In the genomic region with DNA sequence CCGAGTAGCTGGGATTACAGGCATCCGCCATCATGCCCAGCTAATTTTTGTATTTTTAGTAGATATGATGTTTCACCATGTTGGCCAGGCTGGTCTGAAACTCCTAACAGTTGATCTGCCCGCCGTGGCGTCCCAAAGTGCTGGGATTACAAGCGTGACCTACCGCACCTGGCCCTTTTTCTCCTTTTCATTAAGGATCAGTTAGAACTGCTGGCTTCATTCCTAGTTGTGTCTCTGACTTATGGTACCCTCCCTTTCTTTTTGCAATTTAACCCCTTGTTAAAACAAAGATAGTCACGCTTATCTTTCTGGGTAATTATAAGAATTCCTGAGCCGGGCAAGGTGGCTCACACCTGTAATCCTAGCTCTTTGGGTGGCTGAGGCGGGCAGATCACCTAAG, we compare ENCODE assay signal across 2 cellular contexts.
TF ChIP-seq lines count a peak whose summit lies in the region.

No MANE protein-coding gene starts in this region.

TF ChIP-seq in GM23338, 12 proteins besides CTCF, POLR2A, EP300 and RAD21:
- TF ChIP-seq, protein P1, sequence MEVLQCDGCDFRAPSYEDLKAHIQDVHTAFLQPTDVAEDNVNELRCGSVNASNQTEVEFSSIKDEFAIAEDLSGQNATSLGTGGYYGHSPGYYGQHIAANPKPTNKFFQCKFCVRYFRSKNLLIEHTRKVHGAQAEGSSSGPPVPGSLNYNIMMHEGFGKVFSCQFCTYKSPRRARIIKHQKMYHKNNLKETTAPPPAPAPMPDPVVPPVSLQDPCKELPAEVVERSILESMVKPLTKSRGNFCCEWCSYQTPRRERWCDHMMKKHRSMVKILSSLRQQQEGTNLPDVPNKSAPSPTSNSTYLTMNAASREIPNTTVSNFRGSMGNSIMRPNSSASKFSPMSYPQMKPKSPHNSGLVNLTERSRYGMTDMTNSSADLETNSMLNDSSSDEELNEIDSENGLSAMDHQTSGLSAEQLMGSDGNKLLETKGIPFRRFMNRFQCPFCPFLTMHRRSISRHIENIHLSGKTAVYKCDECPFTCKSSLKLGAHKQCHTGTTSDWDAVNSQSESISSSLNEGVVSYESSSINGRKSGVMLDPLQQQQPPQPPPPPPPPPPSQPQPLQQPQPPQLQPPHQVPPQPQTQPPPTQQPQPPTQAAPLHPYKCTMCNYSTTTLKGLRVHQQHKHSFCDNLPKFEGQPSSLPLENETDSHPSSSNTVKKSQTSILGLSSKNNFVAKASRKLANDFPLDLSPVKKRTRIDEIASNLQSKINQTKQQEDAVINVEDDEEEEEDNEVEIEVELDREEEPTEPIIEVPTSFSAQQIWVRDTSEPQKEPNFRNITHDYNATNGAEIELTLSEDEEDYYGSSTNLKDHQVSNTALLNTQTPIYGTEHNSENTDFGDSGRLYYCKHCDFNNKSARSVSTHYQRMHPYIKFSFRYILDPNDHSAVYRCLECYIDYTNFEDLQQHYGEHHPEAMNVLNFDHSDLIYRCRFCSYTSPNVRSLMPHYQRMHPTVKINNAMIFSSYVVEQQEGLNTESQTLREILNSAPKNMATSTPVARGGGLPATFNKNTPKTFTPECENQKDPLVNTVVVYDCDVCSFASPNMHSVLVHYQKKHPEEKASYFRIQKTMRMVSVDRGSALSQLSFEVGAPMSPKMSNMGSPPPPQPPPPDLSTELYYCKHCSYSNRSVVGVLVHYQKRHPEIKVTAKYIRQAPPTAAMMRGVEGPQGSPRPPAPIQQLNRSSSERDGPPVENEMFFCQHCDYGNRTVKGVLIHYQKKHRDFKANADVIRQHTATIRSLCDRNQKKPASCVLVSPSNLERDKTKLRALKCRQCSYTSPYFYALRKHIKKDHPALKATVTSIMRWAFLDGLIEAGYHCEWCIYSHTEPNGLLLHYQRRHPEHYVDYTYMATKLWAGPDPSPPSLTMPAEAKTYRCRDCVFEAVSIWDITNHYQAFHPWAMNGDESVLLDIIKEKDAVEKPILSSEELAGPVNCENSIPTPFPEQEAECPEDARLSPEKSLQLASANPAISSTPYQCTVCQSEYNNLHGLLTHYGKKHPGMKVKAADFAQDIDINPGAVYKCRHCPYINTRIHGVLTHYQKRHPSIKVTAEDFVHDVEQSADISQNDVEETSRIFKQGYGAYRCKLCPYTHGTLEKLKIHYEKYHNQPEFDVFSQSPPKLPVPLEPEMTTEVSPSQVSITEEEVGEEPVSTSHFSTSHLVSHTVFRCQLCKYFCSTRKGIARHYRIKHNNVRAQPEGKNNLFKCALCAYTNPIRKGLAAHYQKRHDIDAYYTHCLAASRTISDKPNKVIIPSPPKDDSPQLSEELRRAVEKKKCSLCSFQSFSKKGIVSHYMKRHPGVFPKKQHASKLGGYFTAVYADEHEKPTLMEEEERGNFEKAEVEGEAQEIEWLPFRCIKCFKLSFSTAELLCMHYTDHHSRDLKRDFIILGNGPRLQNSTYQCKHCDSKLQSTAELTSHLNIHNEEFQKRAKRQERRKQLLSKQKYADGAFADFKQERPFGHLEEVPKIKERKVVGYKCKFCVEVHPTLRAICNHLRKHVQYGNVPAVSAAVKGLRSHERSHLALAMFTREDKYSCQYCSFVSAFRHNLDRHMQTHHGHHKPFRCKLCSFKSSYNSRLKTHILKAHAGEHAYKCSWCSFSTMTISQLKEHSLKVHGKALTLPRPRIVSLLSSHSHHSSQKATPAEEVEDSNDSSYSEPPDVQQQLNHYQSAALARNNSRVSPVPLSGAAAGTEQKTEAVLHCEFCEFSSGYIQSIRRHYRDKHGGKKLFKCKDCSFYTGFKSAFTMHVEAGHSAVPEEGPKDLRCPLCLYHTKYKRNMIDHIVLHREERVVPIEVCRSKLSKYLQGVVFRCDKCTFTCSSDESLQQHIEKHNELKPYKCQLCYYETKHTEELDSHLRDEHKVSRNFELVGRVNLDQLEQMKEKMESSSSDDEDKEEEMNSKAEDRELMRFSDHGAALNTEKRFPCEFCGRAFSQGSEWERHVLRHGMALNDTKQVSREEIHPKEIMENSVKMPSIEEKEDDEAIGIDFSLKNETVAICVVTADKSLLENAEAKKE (CRISPR knock-in tag; IDR thresholded peaks at IDR 0.05): no peak
- no peak for TF ChIP-seq CREB1 (CRISPR knock-in tag; IDR thresholded peaks at IDR 0.05; ENCODE audit: low read depth)
- no peak for TF ChIP-seq STAT1 (IDR thresholded peaks at IDR 0.05; ENCODE audit: unreplicated experiment)
- no peak for TF ChIP-seq REST (IDR thresholded peaks at IDR 0.05; ENCODE audit: unreplicated experiment)
- no peak for TF ChIP-seq JUNB (IDR thresholded peaks at IDR 0.05; ENCODE audit: unreplicated experiment)
- TF ChIP-seq EZH2phosphoT487 (IDR thresholded peaks at IDR 0.05; ENCODE audit: unreplicated experiment): no peak
- no peak for TF ChIP-seq ZNF331 (CRISPR knock-in tag; IDR thresholded peaks at IDR 0.05; ENCODE audit: low read depth)
- no peak for TF ChIP-seq POLR2AphosphoS5 (IDR thresholded peaks at IDR 0.05; ENCODE audit: low read depth)
- TF ChIP-seq NANOG (IDR thresholded peaks at IDR 0.05; ENCODE audit: borderline replicate concordance): no peak
- no peak for TF ChIP-seq ZNF114 (CRISPR knock-in tag; IDR thresholded peaks at IDR 0.05)
TF ChIP-seq in GM23338: peak in this region for 0.

TF ChIP-seq in SK-N-SH treated with all-trans-retinoic acid at 6 μM for 48 hours, 23 proteins besides CTCF, POLR2A, EP300 and RAD21 (continued from another document):
- TF ChIP-seq CREB5 (CRISPR knock-in tag; IDR thresholded peaks at IDR 0.05; ENCODE audit: low read depth): no peak
- TF ChIP-seq OSR1 (CRISPR knock-in tag; IDR thresholded peaks at IDR 0.05): no peak
- TF ChIP-seq, protein P2, sequence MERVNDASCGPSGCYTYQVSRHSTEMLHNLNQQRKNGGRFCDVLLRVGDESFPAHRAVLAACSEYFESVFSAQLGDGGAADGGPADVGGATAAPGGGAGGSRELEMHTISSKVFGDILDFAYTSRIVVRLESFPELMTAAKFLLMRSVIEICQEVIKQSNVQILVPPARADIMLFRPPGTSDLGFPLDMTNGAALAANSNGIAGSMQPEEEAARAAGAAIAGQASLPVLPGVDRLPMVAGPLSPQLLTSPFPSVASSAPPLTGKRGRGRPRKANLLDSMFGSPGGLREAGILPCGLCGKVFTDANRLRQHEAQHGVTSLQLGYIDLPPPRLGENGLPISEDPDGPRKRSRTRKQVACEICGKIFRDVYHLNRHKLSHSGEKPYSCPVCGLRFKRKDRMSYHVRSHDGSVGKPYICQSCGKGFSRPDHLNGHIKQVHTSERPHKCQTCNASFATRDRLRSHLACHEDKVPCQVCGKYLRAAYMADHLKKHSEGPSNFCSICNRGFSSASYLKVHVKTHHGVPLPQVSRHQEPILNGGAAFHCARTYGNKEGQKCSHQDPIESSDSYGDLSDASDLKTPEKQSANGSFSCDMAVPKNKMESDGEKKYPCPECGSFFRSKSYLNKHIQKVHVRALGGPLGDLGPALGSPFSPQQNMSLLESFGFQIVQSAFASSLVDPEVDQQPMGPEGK (CRISPR knock-in tag; IDR thresholded peaks at IDR 0.05; ENCODE audit: borderline replicate concordance): no peak
- TF ChIP-seq ZNF565 (CRISPR knock-in tag; conservative IDR thresholded peaks at IDR 0.05; ENCODE audit: low read depth): no peak
- TF ChIP-seq TOX (CRISPR knock-in tag; IDR thresholded peaks at IDR 0.05; ENCODE audit: borderline replicate concordance): no peak
- no peak for TF ChIP-seq BACH2 (CRISPR knock-in tag; IDR thresholded peaks at IDR 0.05; ENCODE audit: borderline replicate concordance)
- TF ChIP-seq GLIS3 (CRISPR knock-in tag; IDR thresholded peaks at IDR 0.05): no peak
- TF ChIP-seq POU6F1 (CRISPR knock-in tag; IDR thresholded peaks at IDR 0.05; ENCODE audit: borderline replicate concordance, low read depth): no peak
- no peak for TF ChIP-seq ZFP3 (CRISPR knock-in tag; IDR thresholded peaks at IDR 0.05)
- TF ChIP-seq TCF4 (CRISPR knock-in tag; IDR thresholded peaks at IDR 0.05; ENCODE audit: borderline replicate concordance): no peak
